Comparison of ENCODE assay signal across 8 cellular contexts in the genomic region with DNA sequence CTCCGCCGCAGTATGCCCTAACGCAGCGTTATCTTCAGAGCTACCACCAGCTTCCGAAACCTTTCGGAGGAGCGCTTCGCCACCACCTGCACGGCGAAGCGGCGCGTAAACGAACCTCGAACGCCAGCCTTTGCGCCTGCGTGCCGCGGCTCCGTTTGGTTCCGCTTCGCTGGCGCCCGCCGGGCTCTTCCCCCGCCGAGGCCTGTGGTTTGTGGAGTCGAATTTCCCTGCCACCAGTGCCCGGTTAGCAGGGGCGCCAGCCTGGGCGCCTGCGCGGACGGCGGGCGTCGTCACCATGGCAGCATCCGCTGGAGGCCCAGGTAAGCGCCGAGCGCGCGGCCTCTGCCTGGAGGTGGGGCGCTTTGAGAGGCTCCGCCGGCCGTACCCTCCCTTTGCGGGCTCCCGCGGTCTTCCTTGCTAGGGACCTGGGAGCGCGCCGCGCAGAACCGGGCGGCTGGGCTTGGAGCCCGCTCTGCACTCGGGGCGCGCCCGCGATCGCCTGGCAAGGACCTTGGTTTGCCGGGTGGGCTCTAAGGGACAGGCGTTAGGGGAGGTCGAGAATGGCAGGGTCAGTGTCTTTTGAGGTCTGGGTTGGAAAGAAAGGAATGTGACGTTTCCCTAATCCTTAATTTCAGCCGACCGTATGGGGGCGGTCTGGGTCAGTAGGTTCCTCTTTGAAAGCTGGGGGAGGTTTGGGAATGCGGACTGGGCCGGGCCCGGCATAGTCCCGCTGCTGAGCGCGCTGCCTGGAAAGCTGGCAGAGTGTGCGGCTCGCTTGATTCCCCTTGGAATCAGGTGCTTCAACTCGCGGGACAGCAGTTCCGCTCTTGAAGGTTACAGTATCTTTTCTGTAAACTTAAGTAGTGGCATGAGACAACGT. TPM values are rescaled to one million over a fixed set of nuclear protein-coding genes. Genes with fewer than 3 reads are reported as not detected.
DNase-seq lines count a peak whose midpoint lies in the region; ATAC-seq and TF ChIP-seq lines count a peak whose summit lies in the region.

A gene with protein sequence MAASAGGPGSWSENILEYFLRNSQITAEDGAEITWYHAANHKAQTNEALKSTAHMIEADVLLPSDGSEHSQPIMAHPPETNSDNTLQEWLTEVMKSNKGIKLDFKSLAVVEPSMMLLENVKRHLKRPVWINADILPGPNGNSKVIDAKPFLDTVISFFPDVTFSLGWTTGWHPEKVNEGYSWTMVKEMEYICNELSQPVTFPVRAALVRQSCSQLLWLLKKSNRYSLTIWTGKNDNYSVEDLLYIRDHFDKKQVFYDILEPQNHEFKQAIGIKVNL (plus strand): TSS at position 272 of the 880 bp plus-strand sequence. CDS start 24 bp downstream, at position 296.

- DNase-seq in BJ (ENCODE audit: low read depth) (peak; percentile 60), NCI-H524 (lab: John Stamatoyannopoulos, UW) (peak; percentile 88 to 95), dedifferentiated amniotic fluid mesenchymal stem cell (ENCODE audit: extremely low spot score) (peak; percentile 85), left lobe of liver (ENCODE audit: low spot score) (peak; percentile 97)
- DNase-seq in activated CD4-positive, alpha-beta T cell treated with anti-CD3 and anti-CD28 coated beads, Interleukin-2, amount 50 U/mL, for 1 hour: peak; percentile 66
- DNase-seq in stimulated activated CD4-positive, alpha-beta T cell treated with anti-CD3 and anti-CD28 coated beads, Interleukin-1b, Interleukin-23, amount 100 ng/mL, for 4 hours (ENCODE audit: low read depth in 2 of 2): peak; percentile 50 to 71

- ATAC-seq in GM19328 (IDR thresholded peaks at IDR 0.05; ENCODE audit: unreplicated experiment) (peak; percentile 90), HG03460 (IDR thresholded peaks at IDR 0.05; ENCODE audit: unreplicated experiment) (peak; percentile 95), left lobe of liver (peak; percentile 93)

- POLR2A ChIA-PET in BJ (lab: Charles Lee): interaction anchor here (0.7 kb wide), 1 partner anchor 228 kb away, joined by 4 read pairs; no protein-coding TSS in a partner anchor

- CTCF ChIA-PET in BJ (lab: Yijun Ruan, JAX): interaction anchor here (0.8 to 1.5 kb wide), 2 partner anchors 21 to 181 kb away, joined by 3 to 4 read pairs; no protein-coding TSS in a partner anchor

- peaks cover 2% of the 10 kb centered on the region; the same call in 1 of the 2 replicates for H3K36me3 ChIP-seq in BJ (ENCODE audit: control insufficient read depth, insufficient read depth, low read length)

- no peaks in the 10 kb centered on the region for H3K27me3 ChIP-seq in BJ (ENCODE audit: control insufficient read depth, insufficient read depth, low read length)

- peak within 1 kb of the TSS; percentile 64 for H3K4me3 ChIP-seq in BJ (ENCODE audit: low read depth, low read length)

- peak; percentile 32; the same call in 1 of the 2 replicates for TF ChIP-seq CTCF in BJ (IDR thresholded peaks at IDR 0.05; ENCODE audit: insufficient read depth, low read depth, low read length)

RNA-seq across cellular contexts. Expression of the gene that starts here (rescaled TPM):
- polyA plus RNA-seq in BJ (2011; rRNA removed): 2.6 and 3.5 TPM in 2 replicates
- polyA minus RNA-seq in BJ (2011; rRNA and poly(A)+ RNA removed): 2.6 and 3.4 TPM in 2 replicates
- total RNA-seq in left lobe of liver: 1.2 TPM

Comparison
In these comparisons a context has a peak if more than half of its experiments do, and no peak if none do; other contexts are left out.
1. Peak in every context shown above with its lines: DNase-seq, ATAC-seq and H3K4me3 ChIP-seq.